In genomic region chr16:79097090-79097489, GRCh38 we compare ENCODE assay signal across 21 cellular contexts.
"Had no signal": no experiment of that assay in that cellular context is flagged by ENCODE, and none has a peak within 500 bp of the region (broad histone marks: within the 10 kb centered on the region; RNA-seq: fewer than 3 reads in every experiment).

No MANE protein-coding gene starts in this region.

- H3K4me1 ChIP-seq: gastrocnemius medialis, left ventricle myocardium inferior, psoas muscle had no signal

- H3K27me3 ChIP-seq: brain microvascular endothelial cell, gastrocnemius medialis, stomach, suprapubic skin, tibial nerve had no signal

- H3K4me3 ChIP-seq: gastrocnemius medialis, left ventricle myocardium inferior, psoas muscle, stomach, suprapubic skin, tibial nerve had no signal

- H3K27ac ChIP-seq: brain microvascular endothelial cell, gastrocnemius medialis, left ventricle myocardium inferior, psoas muscle, stomach, suprapubic skin, tibial nerve, WERI-Rb-1 had no signal

- H3K9me3 ChIP-seq: gastrocnemius medialis, left ventricle myocardium inferior, psoas muscle, stomach, suprapubic skin, tibial nerve had no signal

- H3K36me3 ChIP-seq: brain microvascular endothelial cell, gastrocnemius medialis, left ventricle myocardium inferior, stomach, suprapubic skin, tibial nerve, WERI-Rb-1 had no signal

- ATAC-seq: gastrocnemius medialis; naive thymus-derived CD8-positive, alpha-beta T cell; psoas muscle; right cardiac atrium; stimulated activated memory B cell treated with anti-CD40 and anti-IgM and Interleukin-4, amounts not matched to agents 10 μg/mL and 1 μg/mL and 100 μg/mL, for 72 hours had no signal

- DNase-seq: activated CD4-positive, alpha-beta T cell treated with anti-CD3 and anti-CD28 coated beads, Interleukin-2, amount 50 U/mL, for 1 hour; activated CD4-positive, CD25-positive, alpha-beta regulatory T cell treated with anti-CD3 and anti-CD28 coated beads, Interleukin-2, amount 50 U/mL, for 72 hours; activated gamma-delta T cell treated with Interleukin-2 at 50 U/mL for 16 hours; activated T-cell treated with anti-CD3 and anti-CD28 coated beads, Interleukin-2, amount 50 U/mL, for 1 hour; anterior cingulate cortex; brain microvascular endothelial cell; caudate nucleus; dermis blood vessel endothelial cell; effector CD8-positive, alpha-beta T cell; gastrocnemius medialis; hippocampal formation; left ventricle myocardium inferior; naive thymus-derived CD8-positive, alpha-beta T cell; psoas muscle; right cardiac atrium; stimulated activated CD4-positive, alpha-beta T cell treated with anti-CD3 and anti-CD28 coated beads, Interleukin-12 subunit alpha, Interleukin-12 subunit beta, amount 100 ng/mL, for 4 hours; stomach; WERI-Rb-1 had no signal
